Comparison of ENCODE assay signal across 17 cellular contexts in genomic region chr16:77898671-77899211, GRCh38.
DNase-seq lines count a peak whose midpoint lies in the region; ATAC-seq, FAIRE-seq and TF ChIP-seq lines count a peak whose summit lies in the region.
"Had no signal": no experiment of that assay in that cellular context is flagged by ENCODE, and none has a peak within 500 bp of the region (broad histone marks: within the 10 kb centered on the region; RNA-seq: fewer than 3 reads in every experiment).

No MANE protein-coding gene starts in this region.

- no peaks in the 10 kb centered on the region for H3K4me1 ChIP-seq in small intestine (ENCODE audit: control insufficient read depth in 2 of 2, insufficient read depth in 1 of 2, low read depth in 1 of 2, low read length in 1 of 2)
- H3K4me1 ChIP-seq: transverse colon had no signal

- peak; percentile 53 for ATAC-seq in omental fat pad (ENCODE audit: low FRiP score)
- no peak for ATAC-seq in GM21360 (IDR thresholded peaks at IDR 0.05; ENCODE audit: unreplicated experiment)
- ATAC-seq: GM23338 had no signal

- H3K9me3 ChIP-seq in small intestine (ENCODE audit: control insufficient read depth, low read depth), result no peaks in the 10 kb centered on the region
- H3K9me3 ChIP-seq: transverse colon had no signal

- FAIRE-seq in small intestine (lab: Jason Lieb, UNC), result no peak
- FAIRE-seq: GM19239 had no signal

- 27 to 45% (median 29%) methylated on average over 2 of the region's 2 CpGs for WGBS in small intestine, 3 donors

- DNase-seq in DMS153 (lab: John Stamatoyannopoulos, UW) (peak; percentile 28), DMS153 treated with DMSO at 0.1 percent for 48 hours (lab: John Stamatoyannopoulos, UW; ENCODE audit: unreplicated experiment) (no peak), NCI-H1694 (lab: John Stamatoyannopoulos, UW) (peak; percentile 53), cerebellum (ENCODE audit: low spot score) (peak; percentile 26), omental fat pad (ENCODE audit: low spot score) (no peak), activated gamma-delta T cell treated with Interleukin-2 at 50 U/mL for 16 hours (no peak), small intestine (no peak)
- DNase-seq: activated naive CD4-positive, alpha-beta T cell treated with Interleukin-2 at 50 U/mL for 16 hours; central memory CD4-positive, alpha-beta T cell; NCI-H524; T-helper 9 cell; transverse colon had no signal

- no peaks in the 10 kb centered on the region for H3K36me3 ChIP-seq in small intestine (ENCODE audit: control insufficient read depth in 2 of 2, insufficient read depth in 2 of 2, low read length in 2 of 2)
- H3K36me3 ChIP-seq: transverse colon had no signal

- H3K4me3 ChIP-seq in small intestine (ENCODE audit: low read depth in 1 of 2, low read length in 2 of 2), result no peak overlapping the region
- H3K4me3 ChIP-seq: GM23338, transverse colon had no signal

- H3K27me3 ChIP-seq in small intestine (ENCODE audit: control insufficient read depth in 2 of 2, insufficient read depth in 2 of 2, low read length in 2 of 2), result no peaks in the 10 kb centered on the region
- H3K27me3 ChIP-seq: transverse colon had no signal

- H3K27ac ChIP-seq in small intestine (ENCODE audit: low read depth in 1 of 2, low read length in 1 of 2), result peak overlapping the region in 1 of 2 donors; percentile 22
- H3K27ac ChIP-seq: 22Rv1, epithelial cell of prostate had no signal

- no peak for TF ChIP-seq CTCF in omental fat pad (IDR thresholded peaks at IDR 0.05)

Comparison
In these comparisons a context has a peak if more than half of its experiments do, and no peak if none do; other contexts are left out.
1. DNase-seq: peak in DMS153 (single experiment), NCI-H1694 (single experiment) and cerebellum (single experiment); none in DMS153 treated with DMSO at 0.1 percent for 48 hours (single experiment), omental fat pad (single experiment), activated gamma-delta T cell treated with Interleukin-2 at 50 U/mL for 16 hours (single experiment) and small intestine (single experiment).